Comparison of ENCODE assay signal across 1 cellular context in genomic region chr14:95265106-95266094, GRCh38.
A peak's percentile ranks its signal among the peaks of the same experiment; 100 is the strongest.
TF ChIP-seq lines count a peak whose summit lies in the region.

No MANE protein-coding gene starts in this region.

TF ChIP-seq in GM12878, 131 proteins besides CTCF, POLR2A, EP300 and RAD21 (continued from another document and continues in another):
- TF ChIP-seq RELB (IDR thresholded peaks at IDR 0.05; ENCODE audit: low read depth) = peak; percentile 97
- TF ChIP-seq, protein P1, sequence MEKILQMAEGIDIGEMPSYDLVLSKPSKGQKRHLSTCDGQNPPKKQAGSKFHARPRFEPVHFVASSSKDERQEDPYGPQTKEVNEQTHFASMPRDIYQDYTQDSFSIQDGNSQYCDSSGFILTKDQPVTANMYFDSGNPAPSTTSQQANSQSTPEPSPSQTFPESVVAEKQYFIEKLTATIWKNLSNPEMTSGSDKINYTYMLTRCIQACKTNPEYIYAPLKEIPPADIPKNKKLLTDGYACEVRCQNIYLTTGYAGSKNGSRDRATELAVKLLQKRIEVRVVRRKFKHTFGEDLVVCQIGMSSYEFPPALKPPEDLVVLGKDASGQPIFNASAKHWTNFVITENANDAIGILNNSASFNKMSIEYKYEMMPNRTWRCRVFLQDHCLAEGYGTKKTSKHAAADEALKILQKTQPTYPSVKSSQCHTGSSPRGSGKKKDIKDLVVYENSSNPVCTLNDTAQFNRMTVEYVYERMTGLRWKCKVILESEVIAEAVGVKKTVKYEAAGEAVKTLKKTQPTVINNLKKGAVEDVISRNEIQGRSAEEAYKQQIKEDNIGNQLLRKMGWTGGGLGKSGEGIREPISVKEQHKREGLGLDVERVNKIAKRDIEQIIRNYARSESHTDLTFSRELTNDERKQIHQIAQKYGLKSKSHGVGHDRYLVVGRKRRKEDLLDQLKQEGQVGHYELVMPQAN (conservative IDR thresholded peaks at IDR 0.05) = peak; percentile 59
- TF ChIP-seq, protein P2, sequence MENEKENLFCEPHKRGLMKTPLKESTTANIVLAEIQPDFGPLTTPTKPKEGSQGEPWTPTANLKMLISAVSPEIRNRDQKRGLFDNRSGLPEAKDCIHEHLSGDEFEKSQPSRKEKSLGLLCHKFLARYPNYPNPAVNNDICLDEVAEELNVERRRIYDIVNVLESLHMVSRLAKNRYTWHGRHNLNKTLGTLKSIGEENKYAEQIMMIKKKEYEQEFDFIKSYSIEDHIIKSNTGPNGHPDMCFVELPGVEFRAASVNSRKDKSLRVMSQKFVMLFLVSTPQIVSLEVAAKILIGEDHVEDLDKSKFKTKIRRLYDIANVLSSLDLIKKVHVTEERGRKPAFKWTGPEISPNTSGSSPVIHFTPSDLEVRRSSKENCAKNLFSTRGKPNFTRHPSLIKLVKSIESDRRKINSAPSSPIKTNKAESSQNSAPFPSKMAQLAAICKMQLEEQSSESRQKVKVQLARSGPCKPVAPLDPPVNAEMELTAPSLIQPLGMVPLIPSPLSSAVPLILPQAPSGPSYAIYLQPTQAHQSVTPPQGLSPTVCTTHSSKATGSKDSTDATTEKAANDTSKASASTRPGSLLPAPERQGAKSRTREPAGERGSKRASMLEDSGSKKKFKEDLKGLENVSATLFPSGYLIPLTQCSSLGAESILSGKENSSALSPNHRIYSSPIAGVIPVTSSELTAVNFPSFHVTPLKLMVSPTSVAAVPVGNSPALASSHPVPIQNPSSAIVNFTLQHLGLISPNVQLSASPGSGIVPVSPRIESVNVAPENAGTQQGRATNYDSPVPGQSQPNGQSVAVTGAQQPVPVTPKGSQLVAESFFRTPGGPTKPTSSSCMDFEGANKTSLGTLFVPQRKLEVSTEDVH (IDR thresholded peaks at IDR 0.05; ENCODE audit: low read depth, partially characterized antibody) = peak; percentile 16
- peak; percentile 87; the same call in 1 of the 2 replicates for TF ChIP-seq CHD2 (IDR thresholded peaks at IDR 0.05; ENCODE audit: borderline replicate concordance, low read depth, low read length)
- TF ChIP-seq RBBP5 (conservative IDR thresholded peaks at IDR 0.05) = no peak
- no peak for TF ChIP-seq GABPA (IDR thresholded peaks at IDR 0.05; ENCODE audit: low read depth)
- TF ChIP-seq, protein P3, sequence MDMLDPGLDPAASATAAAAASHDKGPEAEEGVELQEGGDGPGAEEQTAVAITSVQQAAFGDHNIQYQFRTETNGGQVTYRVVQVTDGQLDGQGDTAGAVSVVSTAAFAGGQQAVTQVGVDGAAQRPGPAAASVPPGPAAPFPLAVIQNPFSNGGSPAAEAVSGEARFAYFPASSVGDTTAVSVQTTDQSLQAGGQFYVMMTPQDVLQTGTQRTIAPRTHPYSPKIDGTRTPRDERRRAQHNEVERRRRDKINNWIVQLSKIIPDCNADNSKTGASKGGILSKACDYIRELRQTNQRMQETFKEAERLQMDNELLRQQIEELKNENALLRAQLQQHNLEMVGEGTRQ (IDR thresholded peaks at IDR 0.05; ENCODE audit: borderline replicate concordance, low read depth, low read length) = no peak
- no peak for TF ChIP-seq HDAC6 (IDR thresholded peaks at IDR 0.05; ENCODE audit: unreplicated experiment)
- peak; percentile 16; the same call in 1 of the 2 replicates for TF ChIP-seq ZNF384 (IDR thresholded peaks at IDR 0.05; ENCODE audit: borderline replicate concordance, low read depth, low read length)
- no peak for TF ChIP-seq FOXK2 (IDR thresholded peaks at IDR 0.05)
- no peak for TF ChIP-seq STAT1 (conservative IDR thresholded peaks at IDR 0.05)
- peak; percentile 98 for TF ChIP-seq BCL3 (IDR thresholded peaks at IDR 0.05; ENCODE audit: borderline replicate concordance, insufficient read depth, low read depth, low read length, poor library complexity, severe bottlenecking)
- no peak for TF ChIP-seq ZNF207 (IDR thresholded peaks at IDR 0.05; ENCODE audit: borderline replicate concordance)
- no peak for TF ChIP-seq ZNF622 (IDR thresholded peaks at IDR 0.05)
- peak; percentile 99 for TF ChIP-seq TCF3 (IDR thresholded peaks at IDR 0.05; ENCODE audit: borderline replicate concordance, insufficient read depth, low read depth, low read length)
- peak; percentile 59; the same call in 1 of the 2 replicates for TF ChIP-seq ZNF24 (IDR thresholded peaks at IDR 0.05)
- TF ChIP-seq, protein P4, sequence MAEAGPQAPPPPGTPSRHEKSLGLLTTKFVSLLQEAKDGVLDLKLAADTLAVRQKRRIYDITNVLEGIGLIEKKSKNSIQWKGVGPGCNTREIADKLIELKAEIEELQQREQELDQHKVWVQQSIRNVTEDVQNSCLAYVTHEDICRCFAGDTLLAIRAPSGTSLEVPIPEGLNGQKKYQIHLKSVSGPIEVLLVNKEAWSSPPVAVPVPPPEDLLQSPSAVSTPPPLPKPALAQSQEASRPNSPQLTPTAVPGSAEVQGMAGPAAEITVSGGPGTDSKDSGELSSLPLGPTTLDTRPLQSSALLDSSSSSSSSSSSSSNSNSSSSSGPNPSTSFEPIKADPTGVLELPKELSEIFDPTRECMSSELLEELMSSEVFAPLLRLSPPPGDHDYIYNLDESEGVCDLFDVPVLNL (IDR thresholded peaks at IDR 0.05; ENCODE audit: low read depth, low read length) = no peak
- TF ChIP-seq SRF (IDR thresholded peaks at IDR 0.05; ENCODE audit: low read depth in 2 of 2, low read length in 2 of 2) = peak in 1 of 2 experiments; percentile 66; a peak in 1 of 4 replicates
- no peak for TF ChIP-seq HCFC1 (IDR thresholded peaks at IDR 0.05; ENCODE audit: low read length)
- TF ChIP-seq MLLT1 (IDR thresholded peaks at IDR 0.05) = peak; percentile 46; the same call in 1 of the 2 replicates
- peak; percentile 99 for TF ChIP-seq JUNB (IDR thresholded peaks at IDR 0.05)
- no peak; the same call in 1 of the 2 replicates for TF ChIP-seq TCF7 (IDR thresholded peaks at IDR 0.05; ENCODE audit: borderline replicate concordance)
- peak; percentile 95 for TF ChIP-seq RCOR1 (conservative IDR thresholded peaks at IDR 0.05; ENCODE audit: low read depth, low read length)
- no peak for TF ChIP-seq TARDBP (IDR thresholded peaks at IDR 0.05; ENCODE audit: borderline replicate concordance)
- no peak for TF ChIP-seq RFX5 (IDR thresholded peaks at IDR 0.05; ENCODE audit: low read depth, low read length)
- TF ChIP-seq POLR2AphosphoS2 (IDR thresholded peaks at IDR 0.05; ENCODE audit: low read depth, low read length) = no peak
- peak; percentile 48; the same call in 1 of the 2 replicates for TF ChIP-seq POLR2AphosphoS5 (IDR thresholded peaks at IDR 0.05; ENCODE audit: low read length)
- no peak for TF ChIP-seq MYC (IDR thresholded peaks at IDR 0.05; ENCODE audit: insufficient read depth, insufficient read length, insufficient replicate concordance, low read length, severe bottlenecking)
- TF ChIP-seq PAX5 (IDR thresholded peaks at IDR 0.05; ENCODE audit: borderline replicate concordance, low read depth, low read length) = peak; percentile 98
- peak; percentile 74 for TF ChIP-seq MXI1 (IDR thresholded peaks at IDR 0.05; ENCODE audit: low read depth, low read length)
- TF ChIP-seq SMAD5 (IDR thresholded peaks at IDR 0.05; ENCODE audit: low read depth) = no peak; the same call in 1 of the 2 replicates
- no peak for TF ChIP-seq PRDM15 (CRISPR knock-in tag; IDR thresholded peaks at IDR 0.05)
- TF ChIP-seq CBX3 (IDR thresholded peaks at IDR 0.05; ENCODE audit: borderline replicate concordance, low read depth) = no peak
- no peak for TF ChIP-seq CHD4 (IDR thresholded peaks at IDR 0.05)
- no peak for TF ChIP-seq ESRRA (IDR thresholded peaks at IDR 0.05; ENCODE audit: low read length)
- peak; percentile 100 for TF ChIP-seq NFIC (IDR thresholded peaks at IDR 0.05; ENCODE audit: low read depth, low read length)
- TF ChIP-seq NBN (IDR thresholded peaks at IDR 0.05) = peak; percentile 94
- TF ChIP-seq, protein P5, sequence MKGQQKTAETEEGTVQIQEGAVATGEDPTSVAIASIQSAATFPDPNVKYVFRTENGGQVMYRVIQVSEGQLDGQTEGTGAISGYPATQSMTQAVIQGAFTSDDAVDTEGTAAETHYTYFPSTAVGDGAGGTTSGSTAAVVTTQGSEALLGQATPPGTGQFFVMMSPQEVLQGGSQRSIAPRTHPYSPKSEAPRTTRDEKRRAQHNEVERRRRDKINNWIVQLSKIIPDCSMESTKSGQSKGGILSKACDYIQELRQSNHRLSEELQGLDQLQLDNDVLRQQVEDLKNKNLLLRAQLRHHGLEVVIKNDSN (IDR thresholded peaks at IDR 0.05; ENCODE audit: borderline replicate concordance, extremely low read length, insufficient read depth, low read depth, low read length) = no peak
- no peak for TF ChIP-seq HDAC2 (IDR thresholded peaks at IDR 0.05)
- peak; percentile 93 for TF ChIP-seq RUNX3 (IDR thresholded peaks at IDR 0.05; ENCODE audit: low read length)
- TF ChIP-seq JUND (IDR thresholded peaks at IDR 0.05; ENCODE audit: low read depth, low read length) = peak; percentile 93
- no peak for TF ChIP-seq HDGF (IDR thresholded peaks at IDR 0.05)
- TF ChIP-seq KLF5 (IDR thresholded peaks at IDR 0.05; ENCODE audit: partially characterized antibody) = peak; percentile 38
- TF ChIP-seq SPI1 (IDR thresholded peaks at IDR 0.05; ENCODE audit: borderline replicate concordance, insufficient read depth, low read depth, low read length) = peak; percentile 98
- no peak for TF ChIP-seq ZZZ3 (IDR thresholded peaks at IDR 0.05; ENCODE audit: control insufficient read depth, insufficient read length, low read depth)
- no peak for TF ChIP-seq RAD51 (IDR thresholded peaks at IDR 0.05)
- peak; percentile 100 for TF ChIP-seq EED (IDR thresholded peaks at IDR 0.05; ENCODE audit: low read depth)
- TF ChIP-seq BRCA1 (IDR thresholded peaks at IDR 0.05; ENCODE audit: low read depth, low read length) = no peak
